ENCODE assay signal across 14 cellular contexts in the genomic region with DNA sequence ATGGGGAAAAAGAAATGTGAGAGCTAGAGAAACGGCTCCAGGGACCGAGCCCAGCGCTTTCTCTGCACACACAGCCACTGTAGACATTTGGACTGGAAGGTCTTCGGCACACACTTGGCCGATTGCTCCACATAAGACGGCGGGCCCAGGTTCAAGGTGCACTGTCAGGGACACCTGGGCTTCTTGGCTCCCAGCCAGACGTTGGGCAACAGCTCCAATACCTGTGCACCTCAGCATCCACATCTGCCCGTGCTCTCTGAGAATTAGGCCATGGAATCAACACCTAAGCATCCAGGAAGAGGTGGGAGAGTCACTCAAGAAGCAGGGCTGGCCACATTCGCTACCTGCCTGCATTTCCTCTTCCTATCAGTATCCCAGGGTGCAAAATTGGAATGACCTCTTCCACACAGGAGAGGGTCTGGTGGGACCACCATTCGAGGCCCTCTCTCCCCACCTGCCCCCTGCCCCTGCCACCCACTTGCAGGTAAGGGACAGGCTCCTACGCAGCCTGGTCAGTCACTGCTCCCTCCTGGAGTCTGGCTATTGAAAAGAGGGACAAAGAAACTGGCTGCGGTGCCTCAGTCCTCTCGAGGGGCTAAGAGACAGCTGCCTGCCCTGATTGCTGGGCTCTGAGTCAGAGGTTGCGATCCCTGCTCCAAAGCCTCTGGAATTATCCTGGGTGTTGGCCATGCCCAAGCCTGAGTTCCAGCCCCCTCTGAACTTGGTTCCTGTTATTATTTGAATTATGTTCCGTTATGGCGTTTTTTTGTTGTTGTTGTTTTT. TPM values are rescaled to one million over a fixed set of nuclear protein-coding genes. Genes with fewer than 3 reads are reported as not detected.
A peak's percentile ranks its signal among the peaks of the same experiment; 100 is the strongest.
DNase-seq lines count a peak whose midpoint lies in the region; ATAC-seq and FAIRE-seq lines count a peak whose summit lies in the region.
"Had no signal": no experiment of that assay in that cellular context is flagged by ENCODE, and none has a peak within 500 bp of the region (broad histone marks: within the 10 kb centered on the region; RNA-seq: fewer than 3 reads in every experiment).

No MANE protein-coding gene starts in this region.

- peak overlapping the region in 1 of 2 donors; percentile 38 for H3K27ac Mint-ChIP-seq in effector memory CD8-positive, alpha-beta T cell
- H3K27ac Mint-ChIP-seq: activated CD8-positive, alpha-beta memory T cell treated with anti-CD3 and anti-CD28 coated beads, Interleukin-2, amount 10 ng/mL, durations not matched to agents 7 days and 5 days; activated naive CD8-positive, alpha-beta T cell treated with anti-CD3 and anti-CD28 coated beads for 36 hours had no signal

- H2AK5ac ChIP-seq in neuronal stem cell (ENCODE audit: low read depth, low read length): peak overlapping the region; percentile 20

- peaks cover 13% of the 10 kb centered on the region for H3K36me3 Mint-ChIP-seq in effector memory CD8-positive, alpha-beta T cell (ENCODE audit: insufficient read depth)
- H3K36me3 Mint-ChIP-seq: activated CD8-positive, alpha-beta memory T cell treated with anti-CD3 and anti-CD28 coated beads, Interleukin-2, amount 10 ng/mL, durations not matched to agents 7 days and 5 days; activated naive CD8-positive, alpha-beta T cell treated with anti-CD3 and anti-CD28 coated beads for 36 hours had no signal

- H3K27me3 ChIP-seq in neuronal stem cell (ENCODE audit: control insufficient read depth in 3 of 3, insufficient read depth in 3 of 3, low read depth in 1 of 3, low read length in 3 of 3): peaks cover 0 to 38% (median 0%) of the 10 kb centered on the region in 3 experiments

- no peak for FAIRE-seq in HTR-8/SVneo (lab: Jason Lieb, UNC)

- H3K4me1 ChIP-seq in neuronal stem cell (ENCODE audit: control insufficient read depth in 2 of 2, insufficient read depth in 1 of 2, low read depth in 1 of 2, low read length in 2 of 2): peaks cover 7 to 10% of the 10 kb centered on the region in 2 donors

- no CpG with 5 or more reads among the region's 17 CpGs for WGBS in neuronal stem cell (ENCODE audit: extremely low coverage in 2 of 2, insufficient read length in 2 of 2, insufficient replicate concordance in 1 of 2), 2 donors

- H3K4me2 ChIP-seq in neuronal stem cell (ENCODE audit: insufficient read depth, low read length, poor library complexity, severe bottlenecking): no peak overlapping the region

- no peaks in the 10 kb centered on the region for H3K36me3 ChIP-seq in neuronal stem cell (replicated peaks in 1 of 2; ENCODE audit: control insufficient read depth in 2 of 2, insufficient read depth in 2 of 2, low read length in 2 of 2)

- H3K79me1 ChIP-seq in neuronal stem cell (ENCODE audit: low read depth, low read length): no peaks in the 10 kb centered on the region

- no peak overlapping the region for H3K4ac ChIP-seq in neuronal stem cell (ENCODE audit: low read length)

- peak overlapping the region; percentile 63 for H2BK15ac ChIP-seq in neuronal stem cell (ENCODE audit: low read length)

- no peak for ATAC-seq in effector memory CD8-positive, alpha-beta T cell (replicated peaks)
- ATAC-seq in GM18870 (IDR thresholded peaks at IDR 0.05; ENCODE audit: unreplicated experiment): no peak
- ATAC-seq in GM18867 (IDR thresholded peaks at IDR 0.05; ENCODE audit: unreplicated experiment): no peak
- ATAC-seq: activated CD8-positive, alpha-beta memory T cell treated with anti-CD3 and anti-CD28 coated beads, Interleukin-2, amount 10 ng/mL, durations not matched to agents 7 days and 5 days; stimulated activated naive CD8-positive, alpha-beta T cell treated with anti-CD3 and anti-CD28 coated beads, Interleukin-15, Interleukin-2, amounts not matched to agents 100 U/mL and 50 U/mL, for 24 hours had no signal

- no peak overlapping the region for H3K23ac ChIP-seq in neuronal stem cell (ENCODE audit: low read depth, low read length, poor library complexity)

- peaks cover 0 to 7% of the 10 kb centered on the region in 2 donors for H3K27me3 Mint-ChIP-seq in effector memory CD8-positive, alpha-beta T cell

- no peak overlapping the region for H2BK5ac ChIP-seq in neuronal stem cell (ENCODE audit: low read length)

- H2BK12ac ChIP-seq in neuronal stem cell (ENCODE audit: low read length): no peak overlapping the region

- peaks cover 0 to 2% of the 10 kb centered on the region in 2 donors for H3K9me3 ChIP-seq in neuronal stem cell (replicated peaks in 1 of 2; ENCODE audit: control insufficient read depth in 2 of 2, insufficient read depth in 1 of 2, low read depth in 1 of 2, low read length in 2 of 2)

- H3K4me3 ChIP-seq in neuronal stem cell (ENCODE audit: low read length in 2 of 2): peak overlapping the region in 1 of 2 donors; percentile 21

- H3K27ac ChIP-seq in neuronal stem cell (replicated peaks; ENCODE audit: low read length): no peak overlapping the region

- no peaks in the 10 kb centered on the region for H3K9me3 Mint-ChIP-seq in effector memory CD8-positive, alpha-beta T cell
- H3K9me3 Mint-ChIP-seq: activated naive CD8-positive, alpha-beta T cell treated with anti-CD3 and anti-CD28 coated beads for 36 hours had no signal

- H3K4me1 Mint-ChIP-seq in effector memory CD8-positive, alpha-beta T cell (ENCODE audit: low read depth in 2 of 2): peaks cover 17 to 33% of the 10 kb centered on the region in 2 donors

- peak overlapping the region; percentile 78 for H4K8ac ChIP-seq in neuronal stem cell (ENCODE audit: low read depth, low read length)

- no peak overlapping the region for H2BK120ac ChIP-seq in neuronal stem cell (ENCODE audit: low read depth, low read length)

- no peak overlapping the region for H2AFZ ChIP-seq in neuronal stem cell (ENCODE audit: low read length)

- H4K91ac ChIP-seq in neuronal stem cell (ENCODE audit: low read depth, low read length, poor library complexity): peak overlapping the region; percentile 46

- DNase-seq in COLO668 (lab: John Stamatoyannopoulos, UW; ENCODE audit: unreplicated experiment) (peak; percentile 55), M059J (ENCODE audit: low read depth) (peak; percentile 30), ecto neural progenitor cell (ENCODE audit: low spot score) (peak; percentile 46), neuronal stem cell (ENCODE audit: low spot score) (no peak), HTR-8/SVneo (ENCODE audit: insufficient read length, low spot score) (no peak)
- no peak for DNase-seq in effector memory CD8-positive, alpha-beta T cell
- DNase-seq: activated CD8-positive, alpha-beta memory T cell treated with anti-CD3 and anti-CD28 coated beads, Interleukin-2, amount 10 ng/mL, durations not matched to agents 7 days and 5 days; activated naive CD8-positive, alpha-beta T cell treated with anti-CD3 and anti-CD28 coated beads for 36 hours; left cardiac atrium; NCI-H187; stimulated activated CD4-positive, alpha-beta T cell treated with anti-CD3 and anti-CD28 coated beads, Interleukin-4, amount 100 ng/mL, for 24 hours; stimulated activated naive CD8-positive, alpha-beta T cell treated with anti-CD3 and anti-CD28 coated beads, Interleukin-15, Interleukin-2, amounts not matched to agents 100 U/mL and 50 U/mL, for 24 hours had no signal

- H3K4me3 Mint-ChIP-seq in effector memory CD8-positive, alpha-beta T cell: no peak overlapping the region
- H3K4me3 Mint-ChIP-seq: activated CD8-positive, alpha-beta memory T cell treated with anti-CD3 and anti-CD28 coated beads, Interleukin-2, amount 10 ng/mL, durations not matched to agents 7 days and 5 days; activated naive CD8-positive, alpha-beta T cell treated with anti-CD3 and anti-CD28 coated beads for 36 hours had no signal

- H3K9ac ChIP-seq in neuronal stem cell (ENCODE audit: low read depth, low read length, poor library complexity): no peak overlapping the region

- peak overlapping the region; percentile 88 for H3K18ac ChIP-seq in neuronal stem cell (ENCODE audit: low read length)

- H3K14ac ChIP-seq in neuronal stem cell (ENCODE audit: low read length): no peak overlapping the region

RNA-seq across cellular contexts. Expression of gene TAF1B, which starts 40.1 kb away (rescaled TPM):
- 15.1 and 30.3 TPM in 2 replicates for total RNA-seq in M059J (2014; rRNA removed; shearing (Covaris generic))
- 20.1 TPM for polyA plus RNA-seq in neuronal stem cell (2013, experiment 1 of 2)
- 21.8 TPM for polyA plus RNA-seq in neuronal stem cell (2013, experiment 2 of 2)

Comparison
In these comparisons a context has a peak if more than half of its experiments do, and no peak if none do; other contexts are left out.
1. DNase-seq: peak in COLO668 (single experiment), M059J (single experiment) and ecto neural progenitor cell (single experiment); none in neuronal stem cell (single experiment), HTR-8/SVneo (single experiment) and effector memory CD8-positive, alpha-beta T cell (0 of 3).